31 cellular contexts compared by ENCODE assay signal in the genomic region with DNA sequence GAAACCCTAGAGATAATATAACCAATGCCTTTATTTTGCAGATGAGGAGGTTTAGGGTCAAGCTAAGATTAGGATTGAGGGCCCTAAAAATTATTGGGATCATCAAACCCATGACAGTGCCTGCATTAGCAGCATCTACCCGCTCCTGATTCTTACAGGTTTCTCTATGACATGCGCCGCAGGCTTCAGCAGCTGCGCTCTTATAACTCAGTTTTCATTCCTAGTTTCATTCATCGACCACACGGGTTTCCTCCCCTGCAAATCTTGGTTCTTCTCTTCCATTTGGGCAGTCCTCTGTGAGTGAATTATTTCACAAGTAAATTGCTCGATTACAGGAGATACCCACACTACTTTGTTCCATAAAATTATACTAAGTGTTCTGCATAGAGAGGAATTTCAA.
"Had no signal": no experiment of that assay in that cellular context is flagged by ENCODE, and none has a peak within 500 bp of the region (broad histone marks: within the 10 kb centered on the region; RNA-seq: fewer than 3 reads in every experiment).

No MANE protein-coding gene starts in this region.

- H3K4me3 Mint-ChIP-seq: naive thymus-derived CD8-positive, alpha-beta T cell; natural killer cell treated with Interleukin-12 subunit alpha and Interleukin-12 subunit beta and Interleukin-15 and Interleukin-18, amount 100 ng/mL, for 72 hours; nephron progenitor cell; neural crest cell; stimulated activated effector memory CD8-positive, alpha-beta T cell treated with anti-CD3 and anti-CD28 coated beads, Interleukin-12 subunit alpha, Interleukin-12 subunit beta, amount 100 ng/mL, for 72 hours; stimulated activated naive B cell treated with anti-CD40 and anti-IgM and Interleukin-4, amounts not matched to agents 10 μg/mL and 1 μg/mL and 100 μg/mL, for 72 hours; stimulated activated naive CD8-positive, alpha-beta T cell treated with anti-CD3 and anti-CD28 coated beads, Interleukin-15, Interleukin-2, amounts not matched to agents 100 ng/mL and 50 ng/mL, for 24 hours; type B pancreatic cell had no signal

- ATAC-seq: naive thymus-derived CD8-positive, alpha-beta T cell; natural killer cell treated with Interleukin-12 subunit alpha and Interleukin-12 subunit beta and Interleukin-15 and Interleukin-18, amount 100 ng/mL, for 72 hours; psoas muscle; right cardiac atrium; right lobe of liver; stimulated activated effector memory CD8-positive, alpha-beta T cell treated with anti-CD3 and anti-CD28 coated beads, Interleukin-12 subunit alpha, Interleukin-12 subunit beta, amount 100 ng/mL, for 72 hours; stimulated activated naive B cell treated with anti-CD40 and anti-IgM and Interleukin-4, amounts not matched to agents 10 μg/mL and 1 μg/mL and 100 μg/mL, for 72 hours; upper lobe of right lung had no signal

- DNase-seq: naive thymus-derived CD8-positive, alpha-beta T cell; nephron progenitor cell; occipital lobe; ovary; posterior cingulate gyrus; psoas muscle; right cardiac atrium; right lobe of liver; sigmoid colon; small intestine; stimulated activated CD4-positive, alpha-beta T cell treated with anti-CD3 and anti-CD28 coated beads, Interleukin-15, amount 100 ng/mL, for 24 hours; stimulated activated CD4-positive, alpha-beta T cell treated with anti-CD3 and anti-CD28 coated beads, Interleukin-2, amount 100 ng/mL, for 24 hours; stimulated activated CD4-positive, alpha-beta T cell treated with anti-CD3 and anti-CD28 coated beads, Interleukin-2, amount 100 ng/mL, for 48 hours; stimulated activated CD4-positive, alpha-beta T cell treated with anti-CD3 and anti-CD28 coated beads, Interleukin-4, amount 100 ng/mL, for 24 hours; stimulated activated naive B cell treated with anti-CD40 and anti-IgM and Interleukin-4, amounts not matched to agents 10 μg/mL and 1 μg/mL and 100 μg/mL, for 72 hours; stimulated activated naive CD4-positive, alpha-beta T cell treated with Interleukin-2 at 50 U/mL for 16 hours; stomach; testis; tibial artery; transverse colon; upper lobe of right lung; uterus had no signal

- H3K4me1 Mint-ChIP-seq: neural crest cell; stimulated activated effector memory CD8-positive, alpha-beta T cell treated with anti-CD3 and anti-CD28 coated beads, Interleukin-12 subunit alpha, Interleukin-12 subunit beta, amount 100 ng/mL, for 72 hours; stimulated activated naive B cell treated with anti-CD40 and anti-IgM and Interleukin-4, amounts not matched to agents 10 μg/mL and 1 μg/mL and 100 μg/mL, for 72 hours had no signal

- H3K27ac Mint-ChIP-seq: naive thymus-derived CD8-positive, alpha-beta T cell; natural killer cell treated with Interleukin-12 subunit alpha and Interleukin-12 subunit beta and Interleukin-15 and Interleukin-18, amount 100 ng/mL, for 72 hours; nephron progenitor cell; progenitor cell of endocrine pancreas; stimulated activated effector memory CD8-positive, alpha-beta T cell treated with anti-CD3 and anti-CD28 coated beads, Interleukin-12 subunit alpha, Interleukin-12 subunit beta, amount 100 ng/mL, for 72 hours; stimulated activated naive B cell treated with anti-CD40 and anti-IgM and Interleukin-4, amounts not matched to agents 10 μg/mL and 1 μg/mL and 100 μg/mL, for 72 hours; stimulated activated naive CD8-positive, alpha-beta T cell treated with anti-CD3 and anti-CD28 coated beads, Interleukin-15, Interleukin-2, amounts not matched to agents 100 ng/mL and 50 ng/mL, for 24 hours; type B pancreatic cell had no signal

- H3K4me3 ChIP-seq: ovary, psoas muscle, right lobe of liver, sigmoid colon, stomach, suprapubic skin, testis, tibial artery, transverse colon, upper lobe of right lung, uterus had no signal

- H3K9me3 Mint-ChIP-seq: natural killer cell treated with Interleukin-12 subunit alpha and Interleukin-12 subunit beta and Interleukin-15 and Interleukin-18, amount 100 ng/mL, for 72 hours; nephron progenitor cell; neural crest cell; stimulated activated effector memory CD8-positive, alpha-beta T cell treated with anti-CD3 and anti-CD28 coated beads, Interleukin-12 subunit alpha, Interleukin-12 subunit beta, amount 100 ng/mL, for 72 hours; stimulated activated naive B cell treated with anti-CD40 and anti-IgM and Interleukin-4, amounts not matched to agents 10 μg/mL and 1 μg/mL and 100 μg/mL, for 72 hours; stimulated activated naive CD8-positive, alpha-beta T cell treated with anti-CD3 and anti-CD28 coated beads, Interleukin-15, Interleukin-2, amounts not matched to agents 100 ng/mL and 50 ng/mL, for 24 hours; type B pancreatic cell had no signal

- H3K27me3 Mint-ChIP-seq: progenitor cell of endocrine pancreas; stimulated activated naive B cell treated with anti-CD40 and anti-IgM and Interleukin-4, amounts not matched to agents 10 μg/mL and 1 μg/mL and 100 μg/mL, for 72 hours; stimulated activated naive CD8-positive, alpha-beta T cell treated with anti-CD3 and anti-CD28 coated beads, Interleukin-15, Interleukin-2, amounts not matched to agents 100 ng/mL and 50 ng/mL, for 24 hours had no signal

- H3K27me3 ChIP-seq: neutrophil, ovary, right lobe of liver, sigmoid colon, stomach, suprapubic skin, testis, transverse colon, upper lobe of right lung, uterus had no signal

- H3K27ac ChIP-seq: neutrophil, ovary, parathyroid adenoma, psoas muscle, right lobe of liver, sigmoid colon, stomach, suprapubic skin, testis, tibial artery, transverse colon, upper lobe of right lung, uterus had no signal

- H3K36me3 Mint-ChIP-seq: naive thymus-derived CD8-positive, alpha-beta T cell; natural killer cell treated with Interleukin-12 subunit alpha and Interleukin-12 subunit beta and Interleukin-15 and Interleukin-18, amount 100 ng/mL, for 72 hours; stimulated activated effector memory CD8-positive, alpha-beta T cell treated with anti-CD3 and anti-CD28 coated beads, Interleukin-12 subunit alpha, Interleukin-12 subunit beta, amount 100 ng/mL, for 72 hours; stimulated activated naive B cell treated with anti-CD40 and anti-IgM and Interleukin-4, amounts not matched to agents 10 μg/mL and 1 μg/mL and 100 μg/mL, for 72 hours; type B pancreatic cell had no signal
